Comparison of ENCODE assay signal across 26 cellular contexts in the genomic region with DNA sequence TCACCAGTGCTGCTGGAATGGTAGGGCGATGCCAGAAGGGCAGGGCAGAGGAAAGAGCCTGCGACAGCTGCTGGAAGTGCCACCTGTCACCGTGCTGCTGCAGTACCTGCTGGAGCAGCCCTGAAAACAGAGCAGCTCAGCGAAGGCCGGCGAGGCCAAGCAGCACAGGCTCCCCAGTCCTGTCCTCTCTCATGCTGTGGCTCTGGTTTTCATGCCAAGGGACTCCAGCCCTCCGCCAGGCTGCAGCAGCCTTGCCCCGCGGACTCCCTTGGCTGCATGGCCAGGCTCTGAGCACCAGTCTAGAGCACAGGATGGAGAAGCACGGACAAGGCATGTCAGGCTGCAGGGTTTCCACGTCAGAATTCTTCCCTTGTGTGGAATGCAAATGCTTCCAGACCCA. TPM values are rescaled to one million over a fixed set of nuclear protein-coding genes. Genes with fewer than 3 reads are reported as not detected.
DNase-seq lines count a peak whose midpoint lies in the region; ATAC-seq and TF ChIP-seq lines count a peak whose summit lies in the region.
"Had no signal": no experiment of that assay in that cellular context is flagged by ENCODE, and none has a peak within 500 bp of the region (broad histone marks: within the 10 kb centered on the region; RNA-seq: fewer than 3 reads in every experiment).

No MANE protein-coding gene starts in this region.

- no peak overlapping the region for H3K4me3 ChIP-seq in right atrium auricular region
- no peak overlapping the region for H3K4me3 ChIP-seq in spleen
- H3K4me3 ChIP-seq: pancreas had no signal

- WGBS in spleen, 5 donors: 73 to 97% (median 91%) methylated on average over 7 to 11 of the region's 11 CpGs

- H3K27me3 ChIP-seq in right atrium auricular region: no peaks in the 10 kb centered on the region
- peaks cover 0 to 32% (median 0%) of the 10 kb centered on the region in 7 donors for H3K27me3 ChIP-seq in spleen (replicated peaks in 1 of 7)
- H3K27me3 ChIP-seq: pancreas had no signal

- H3K4me1 ChIP-seq in right atrium auricular region (peaks cover 0 to 54% of the 10 kb centered on the region in 2 donors), spleen (peaks cover 0 to 10% (median 0%) of the 10 kb centered on the region in 6 donors)

- peak; percentile 84 for DNase-seq in G401 (ENCODE audit: low spot score)
- peak; percentile 79 for DNase-seq in cerebellar cortex (ENCODE audit: low spot score)
- DNase-seq in right atrium auricular region (ENCODE audit: low spot score): no peak
- DNase-seq in spleen: peak; percentile 58
- no peak for DNase-seq in nucleus accumbens (lab: John Stamatoyannopoulos, UW)
- DNase-seq in central memory CD4-positive, alpha-beta T cell: no peak
- no peak for DNase-seq in putamen (ENCODE audit: low spot score)
- DNase-seq: activated CD4-positive, alpha-beta memory T cell treated with anti-CD3 and anti-CD28 coated beads for 36 hours; activated CD8-positive, alpha-beta memory T cell treated with anti-CD3 and anti-CD28 coated beads, Interleukin-2, amount 50 U/mL, for 4 hours; activated naive CD4-positive, alpha-beta T cell treated with anti-CD3 and anti-CD28 coated beads, Interleukin-2, amount 10 ng/mL, durations not matched to agents 7 days and 5 days; CD8-positive, alpha-beta T cell; dermis blood vessel endothelial cell; NCI-H1048; NCI-H1930; NCI-H226; NCI-H774; nephron progenitor cell; SK-N-SH; stimulated activated CD4-positive, alpha-beta T cell treated with anti-CD3 and anti-CD28 coated beads, Interleukin-15, amount 100 ng/mL, for 24 hours; stimulated activated naive CD4-positive, alpha-beta T cell treated with Interleukin-2 at 50 U/mL for 16 hours; trophoblast cell had no signal

- intact Hi-C loops in spleen (cut with DNase I; ENCODE audit: low total_unique reads): no loop called here

- no peak for TF ChIP-seq CTCF in right atrium auricular region (IDR thresholded peaks at IDR 0.05)
- TF ChIP-seq CTCF in spleen (IDR thresholded peaks at IDR 0.05 in 8 of 11, conservative IDR thresholded peaks at IDR 0.05 in 3 of 11): no peak

- H3K36me3 ChIP-seq in right atrium auricular region (no peaks in the 10 kb centered on the region), spleen (no peaks in the 10 kb centered on the region)
- H3K36me3 ChIP-seq: pancreas had no signal

- no peak for ATAC-seq in GM19463 (IDR thresholded peaks at IDR 0.05; ENCODE audit: unreplicated experiment)
- ATAC-seq: activated CD4-positive, CD25-positive, alpha-beta regulatory T cell treated with anti-CD3 and anti-CD28 coated beads, Interleukin-2, amount 50 U/mL, for 24 hours; CD8-positive, alpha-beta T cell; pancreas had no signal

- no peaks in the 10 kb centered on the region for H3K9me3 ChIP-seq in right atrium auricular region
- H3K9me3 ChIP-seq in spleen: no peaks in the 10 kb centered on the region
- H3K9me3 ChIP-seq: pancreas, SK-N-SH had no signal

- TF ChIP-seq POLR2A in spleen (IDR thresholded peaks at IDR 0.05): no peak

- peak overlapping the region; percentile 91 to 92 for H3K27ac ChIP-seq in right atrium auricular region
- H3K27ac ChIP-seq in spleen: peak overlapping the region in 1 of 8 donors; percentile 36
- H3K27ac ChIP-seq: pancreas had no signal

- in situ Hi-C loops in G401 (cut with HindIII; ENCODE audit: low sequenced_read_pairs): no loop called here

RNA-seq across cellular contexts. Expression of gene ADCY5, which starts 43.9 kb away (rescaled TPM):
- total RNA-seq in G401 (2014; rRNA removed; shearing (Covaris generic)): 0.07 and 5.5 TPM in 2 replicates
- 100 to 1,000 TPM; 105 to 163 TPM for total RNA-seq in right atrium auricular region
- total RNA-seq in spleen: 10 to 100 TPM in 6 of 7 donors, 1 to 10 TPM in 1; 9.5 to 20.6 (median 13.8) TPM
- polyA plus RNA-seq in spleen: 1 to 10 TPM; 1.7 to 3.7 (median 2.0) TPM
- total RNA-seq: activated CD4-positive, alpha-beta memory T cell treated with anti-CD3 and anti-CD28 coated beads for 36 hours; CD8-positive, alpha-beta T cell; glomerular endothelial cell had no signal
- polyA plus RNA-seq: IgD-negative memory B cell had no signal

Comparison
In these comparisons a context has a peak if more than half of its experiments do, and no peak if none do; other contexts are left out.
1. DNase-seq: peak in G401 (single experiment), cerebellar cortex (single experiment) and spleen (single experiment); none in right atrium auricular region (single experiment), nucleus accumbens (0 of 56), central memory CD4-positive, alpha-beta T cell (single experiment) and putamen (single experiment).